22 cellular contexts compared by ENCODE assay signal in genomic region chr2:153811516-153811915, GRCh38.
"Had no signal": no experiment of that assay in that cellular context is flagged by ENCODE, and none has a peak within 500 bp of the region (broad histone marks: within the 10 kb centered on the region; RNA-seq: fewer than 3 reads in every experiment).

No MANE protein-coding gene starts in this region.

- H3K27ac ChIP-seq: left ventricle myocardium inferior, parathyroid adenoma, sigmoid colon, upper lobe of left lung had no signal

- H3K36me3 ChIP-seq: left ventricle myocardium inferior, sigmoid colon, upper lobe of left lung had no signal

- H3K9ac ChIP-seq: parathyroid adenoma had no signal

- DNase-seq: activated CD4-positive, alpha-beta T cell treated with anti-CD3 and anti-CD28 coated beads for 4 hours; activated CD4-positive, alpha-beta T cell treated with anti-CD3 and anti-CD28 coated beads, Interleukin-2, amount 50 U/mL, for 48 hours; activated CD4-positive, CD25-positive, alpha-beta regulatory T cell; activated naive CD4-positive, alpha-beta T cell treated with anti-CD3 and anti-CD28 coated beads for 36 hours; activated naive CD8-positive, alpha-beta T cell treated with anti-CD3 and anti-CD28 coated beads, Interleukin-2, amount 10 ng/mL, durations not matched to agents 7 days and 5 days; activated T-cell treated with anti-CD3 and anti-CD28 coated beads, Interleukin-2, amount 50 U/mL, for 48 hours; amniotic stem cell; effector CD4-positive, alpha-beta T cell; immature natural killer cell; kidney glomerular epithelial cell; left ventricle myocardium inferior; mammary epithelial cell; mucosa of descending colon; nephron progenitor cell; sigmoid colon; stimulated activated CD4-positive, alpha-beta T cell treated with anti-CD3 and anti-CD28 coated beads, Interleukin-2, amount 100 ng/mL, for 48 hours; stimulated activated CD8-positive, alpha-beta memory T cell treated with anti-CD3 and anti-CD28 coated beads, Interleukin-4, amount 100 ng/mL, for 48 hours; stimulated activated naive B cell treated with anti-CD40 and anti-IgM and Interleukin-4, amounts not matched to agents 10 μg/mL and 1 μg/mL and 100 μg/mL, for 72 hours; SW 1271; T-helper 17 cell; upper lobe of left lung had no signal

- H3K4me3 Mint-ChIP-seq: activated naive CD4-positive, alpha-beta T cell treated with anti-CD3 and anti-CD28 coated beads for 36 hours; activated naive CD8-positive, alpha-beta T cell treated with anti-CD3 and anti-CD28 coated beads, Interleukin-2, amount 10 ng/mL, durations not matched to agents 7 days and 5 days; immature natural killer cell; nephron progenitor cell; stimulated activated naive B cell treated with anti-CD40 and anti-IgM and Interleukin-4, amounts not matched to agents 10 μg/mL and 1 μg/mL and 100 μg/mL, for 72 hours; T-helper 17 cell had no signal

- H3K27ac Mint-ChIP-seq: activated naive CD4-positive, alpha-beta T cell treated with anti-CD3 and anti-CD28 coated beads for 36 hours; activated naive CD8-positive, alpha-beta T cell treated with anti-CD3 and anti-CD28 coated beads, Interleukin-2, amount 10 ng/mL, durations not matched to agents 7 days and 5 days; immature natural killer cell; nephron progenitor cell; stimulated activated naive B cell treated with anti-CD40 and anti-IgM and Interleukin-4, amounts not matched to agents 10 μg/mL and 1 μg/mL and 100 μg/mL, for 72 hours; T-helper 17 cell had no signal

- H3K9me3 Mint-ChIP-seq: activated naive CD4-positive, alpha-beta T cell treated with anti-CD3 and anti-CD28 coated beads for 36 hours; nephron progenitor cell; stimulated activated naive B cell treated with anti-CD40 and anti-IgM and Interleukin-4, amounts not matched to agents 10 μg/mL and 1 μg/mL and 100 μg/mL, for 72 hours had no signal

- H3K36me3 Mint-ChIP-seq: activated naive CD8-positive, alpha-beta T cell treated with anti-CD3 and anti-CD28 coated beads, Interleukin-2, amount 10 ng/mL, durations not matched to agents 7 days and 5 days; immature natural killer cell; stimulated activated naive B cell treated with anti-CD40 and anti-IgM and Interleukin-4, amounts not matched to agents 10 μg/mL and 1 μg/mL and 100 μg/mL, for 72 hours had no signal

- H3K4me1 ChIP-seq: left ventricle myocardium inferior, parathyroid adenoma, sigmoid colon, upper lobe of left lung had no signal

- H3K4me3 ChIP-seq: left ventricle myocardium inferior, mucosa of descending colon, sigmoid colon, upper lobe of left lung had no signal

- H3K27me3 ChIP-seq: sigmoid colon, upper lobe of left lung had no signal

- H3K4me1 Mint-ChIP-seq: activated naive CD8-positive, alpha-beta T cell treated with anti-CD3 and anti-CD28 coated beads, Interleukin-2, amount 10 ng/mL, durations not matched to agents 7 days and 5 days; immature natural killer cell; nephron progenitor cell; stimulated activated naive B cell treated with anti-CD40 and anti-IgM and Interleukin-4, amounts not matched to agents 10 μg/mL and 1 μg/mL and 100 μg/mL, for 72 hours; T-helper 17 cell had no signal

- H3K27me3 Mint-ChIP-seq: activated naive CD8-positive, alpha-beta T cell treated with anti-CD3 and anti-CD28 coated beads, Interleukin-2, amount 10 ng/mL, durations not matched to agents 7 days and 5 days; stimulated activated naive B cell treated with anti-CD40 and anti-IgM and Interleukin-4, amounts not matched to agents 10 μg/mL and 1 μg/mL and 100 μg/mL, for 72 hours; T-helper 17 cell had no signal

- H2AFZ ChIP-seq: parathyroid adenoma had no signal

- H3K9me3 ChIP-seq: mucosa of descending colon, sigmoid colon, upper lobe of left lung had no signal
